In genomic region chr20:50399917-50400704, GRCh38 we compare ENCODE assay signal across 12 cellular contexts.
A peak's percentile ranks its signal among the peaks of the same experiment; 100 is the strongest.
DNase-seq lines count a peak whose midpoint lies in the region; ATAC-seq, FAIRE-seq and TF ChIP-seq lines count a peak whose summit lies in the region.
"Had no signal": no experiment of that assay in that cellular context is flagged by ENCODE, and none has a peak within 500 bp of the region (broad histone marks: within the 10 kb centered on the region; RNA-seq: fewer than 3 reads in every experiment).

No MANE protein-coding gene starts in this region.

- no peaks in the 10 kb centered on the region for H3K79me1 ChIP-seq in mesendoderm (ENCODE audit: low read length)

- no peak overlapping the region for H3K4me2 ChIP-seq in mesendoderm (ENCODE audit: low read length)

- no peak for ATAC-seq in effector memory CD8-positive, alpha-beta T cell (replicated peaks)

- no peak overlapping the region for H3K9ac ChIP-seq in mesendoderm (ENCODE audit: low read length)

- H2BK15ac ChIP-seq in mesendoderm (replicated peaks; ENCODE audit: low read depth): no peak overlapping the region

- H2BK120ac ChIP-seq in mesendoderm (ENCODE audit: low read depth, low read length): no peak overlapping the region

- TF ChIP-seq POLR2A in GM12891 (IDR thresholded peaks at IDR 0.05; ENCODE audit: low read depth, low read length): no peak

- no peak overlapping the region for H2BK5ac ChIP-seq in mesendoderm (ENCODE audit: low read length)

- no peak overlapping the region for H3K18ac ChIP-seq in mesendoderm (ENCODE audit: low read length)

- peak; percentile 43 for DNase-seq in CD1c-positive myeloid dendritic cell (ENCODE audit: extremely low spot score)
- DNase-seq in NCI-H146 (lab: John Stamatoyannopoulos, UW): peak; percentile 35
- no peak for DNase-seq in dorsolateral prefrontal cortex
- DNase-seq in mesendoderm: peak; percentile 45
- no peak for DNase-seq in effector memory CD8-positive, alpha-beta T cell
- no peak for DNase-seq in stimulated activated naive CD4-positive, alpha-beta T cell treated with Interleukin-2 at 50 U/mL for 16 hours (lab: John Stamatoyannopoulos, UW)
- no peak for DNase-seq in OCI-M2 (lab: John Stamatoyannopoulos, UW; ENCODE audit: unreplicated experiment)
- DNase-seq in GM12891 (ENCODE audit: insufficient read length, low spot score): no peak
- DNase-seq: CD4-positive, CD25-positive, alpha-beta regulatory T cell; KG1; OCI-M1 had no signal

- no peak overlapping the region for H3K4ac ChIP-seq in mesendoderm (ENCODE audit: low read depth, low read length)

- H4K5ac ChIP-seq in mesendoderm (ENCODE audit: low read length): no peak overlapping the region

- H3K36me3 Mint-ChIP-seq in effector memory CD8-positive, alpha-beta T cell (ENCODE audit: insufficient read depth): no peaks in the 10 kb centered on the region
- H3K36me3 Mint-ChIP-seq: CD4-positive, CD25-positive, alpha-beta regulatory T cell had no signal

- no peaks in the 10 kb centered on the region for H3K79me2 ChIP-seq in mesendoderm (ENCODE audit: control insufficient read depth, insufficient read depth, low read length)

- H3K27ac Mint-ChIP-seq in effector memory CD8-positive, alpha-beta T cell: peak overlapping the region in 1 of 2 donors; percentile 4
- H3K27ac Mint-ChIP-seq: CD4-positive, CD25-positive, alpha-beta regulatory T cell had no signal

- H3K23ac ChIP-seq in mesendoderm (ENCODE audit: low read length): no peak overlapping the region

- H3K27ac ChIP-seq in dorsolateral prefrontal cortex: peak overlapping the region in 58 of 59 donors; percentile 13 to 93 (median 79)
- H3K27ac ChIP-seq in mesendoderm (ENCODE audit: low read depth, low read length): no peak overlapping the region

- intact Hi-C loops in dorsolateral prefrontal cortex (cut with DNase I): loop anchor here in 1 of 2 donors (5.0 to 10.0 kb wide), 2 partner anchors 57 to 175 kb away; no protein-coding TSS in a partner anchor

- H3K36me3 ChIP-seq in mesendoderm (ENCODE audit: control insufficient read depth, insufficient read depth, low read length): no peaks in the 10 kb centered on the region

- no peak overlapping the region for H3K4me3 Mint-ChIP-seq in effector memory CD8-positive, alpha-beta T cell
- H3K4me3 Mint-ChIP-seq: CD4-positive, CD25-positive, alpha-beta regulatory T cell had no signal

- peaks cover 0 to 11% of the 10 kb centered on the region in 2 donors for H3K4me1 Mint-ChIP-seq in effector memory CD8-positive, alpha-beta T cell (ENCODE audit: low read depth in 2 of 2)
- H3K4me1 Mint-ChIP-seq: CD4-positive, CD25-positive, alpha-beta regulatory T cell had no signal

- no peaks in the 10 kb centered on the region for H3K27me3 ChIP-seq in dorsolateral prefrontal cortex
- H3K27me3 ChIP-seq in mesendoderm (ENCODE audit: insufficient read depth, low read length, poor library complexity): no peaks in the 10 kb centered on the region

- H3K9me3 Mint-ChIP-seq in effector memory CD8-positive, alpha-beta T cell: no peaks in the 10 kb centered on the region
- H3K9me3 Mint-ChIP-seq: CD4-positive, CD25-positive, alpha-beta regulatory T cell had no signal

- H2AK5ac ChIP-seq in mesendoderm (ENCODE audit: low read length): no peak overlapping the region

- no CpG with 5 or more reads among the region's 15 CpGs for WGBS in mesendoderm (ENCODE audit: extremely low coverage, insufficient coverage, low lambda C conversion rate)

- H3K4me3 ChIP-seq in dorsolateral prefrontal cortex (no peak overlapping the region), mesendoderm (ENCODE audit: low read length) (no peak overlapping the region)

- H3K27me3 Mint-ChIP-seq in effector memory CD8-positive, alpha-beta T cell: no peaks in the 10 kb centered on the region

- H3K56ac ChIP-seq in mesendoderm (ENCODE audit: low read length): no peak overlapping the region

- no peaks in the 10 kb centered on the region for H3K4me1 ChIP-seq in mesendoderm (ENCODE audit: control insufficient read depth, low read depth, low read length)

- no peak for FAIRE-seq in GM12891 (lab: Jason Lieb, UNC)
- FAIRE-seq: GM18507 had no signal

- peak in 21 of 56 donors; percentile 9 to 44 (median 23) for TF ChIP-seq CTCF in dorsolateral prefrontal cortex (IDR thresholded peaks at IDR 0.05 in 54 of 56, conservative IDR thresholded peaks at IDR 0.05 in 2 of 56; ENCODE audit: low read depth in 1 of 56, partially characterized antibody in 56 of 56)

- no peak overlapping the region for H4K8ac ChIP-seq in mesendoderm (ENCODE audit: low read depth, low read length)

TF ChIP-seq in GM12891, 5 proteins besides CTCF, POLR2A, EP300 and RAD21:
- TF ChIP-seq SPI1 (IDR thresholded peaks at IDR 0.05; ENCODE audit: low read depth, low read length) (no peak), PAX5 (IDR thresholded peaks at IDR 0.05; ENCODE audit: insufficient read depth, low read length, severe bottlenecking) (no peak), POU2F2 (IDR thresholded peaks at IDR 0.05; ENCODE audit: low read depth, low read length) (no peak), TAF1 (IDR thresholded peaks at IDR 0.05; ENCODE audit: low read depth, low read length) (no peak), POLR2AphosphoS5 (IDR thresholded peaks at IDR 0.05; ENCODE audit: low read depth, low read length) (no peak)

Comparison
In these comparisons a context has a peak if more than half of its experiments do, and no peak if none do; other contexts are left out.
1. DNase-seq: peak in CD1c-positive myeloid dendritic cell (single experiment), NCI-H146 (single experiment) and mesendoderm (single experiment); none in dorsolateral prefrontal cortex (0 of 10), effector memory CD8-positive, alpha-beta T cell (0 of 3), stimulated activated naive CD4-positive, alpha-beta T cell treated with Interleukin-2 at 50 U/mL for 16 hours (single experiment), OCI-M2 (single experiment) and GM12891 (single experiment).